In the genomic region with DNA sequence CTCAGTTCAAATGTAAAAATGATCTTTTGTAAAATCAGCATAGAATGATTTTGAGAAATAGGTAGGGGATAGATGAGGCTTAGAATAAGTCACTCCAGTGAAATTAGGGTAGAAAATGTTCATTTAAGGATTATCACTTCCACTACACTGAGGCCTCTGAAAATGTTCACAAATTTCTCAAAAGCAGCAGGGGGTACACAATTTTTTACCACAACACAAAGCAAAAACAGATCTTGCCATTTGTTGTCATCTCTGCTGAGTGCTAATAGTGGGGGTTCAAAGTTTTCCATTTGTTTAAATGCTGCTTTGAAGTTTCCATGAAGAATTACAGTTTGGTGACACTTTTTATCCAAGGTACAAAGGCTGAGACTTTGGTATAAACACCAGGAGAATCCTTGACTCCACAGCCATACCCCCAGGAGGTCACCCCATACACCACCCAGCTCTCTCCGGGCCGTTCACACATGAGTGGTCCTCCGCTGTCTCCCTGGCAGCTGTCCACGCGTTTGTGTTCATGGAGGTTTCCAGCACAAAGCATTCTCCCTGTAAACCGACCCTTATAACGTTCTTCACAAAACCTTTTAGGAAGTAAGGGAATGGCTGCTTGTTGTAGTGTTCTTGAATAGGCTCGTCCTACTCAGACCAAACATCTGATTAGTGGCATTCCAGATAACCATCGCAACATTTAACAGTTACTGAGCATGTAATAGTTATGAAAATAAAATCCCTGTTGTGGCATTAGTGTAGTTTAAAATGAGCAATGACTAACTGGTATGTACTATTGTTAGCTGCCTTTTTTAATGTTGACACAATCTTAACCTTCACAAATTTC, we compare ENCODE assay signal across 8 cellular contexts.
DNase-seq lines count a peak whose midpoint lies in the region; ATAC-seq and TF ChIP-seq lines count a peak whose summit lies in the region.

No MANE protein-coding gene starts in this region.

- 28% methylated on average over 9 of the region's 9 CpGs for WGBS in urinary bladder
- 27 to 39% methylated on average over 3 to 9 of the region's 9 CpGs for WGBS in gastroesophageal sphincter (ENCODE audit: low coverage in 1 of 2), 2 donors

- H3K4me1 ChIP-seq in left ventricle myocardium inferior (peaks cover 47% of the 10 kb centered on the region), Panc1 (ENCODE audit: control insufficient read depth, insufficient read depth, low read length) (peaks cover 16% of the 10 kb centered on the region), urinary bladder (ENCODE audit: insufficient read depth) (no peaks in the 10 kb centered on the region), gastroesophageal sphincter (peaks cover 0 to 32% (median 0%) of the 10 kb centered on the region in 3 donors)

- H3K36me3 ChIP-seq in left ventricle myocardium inferior (no peaks in the 10 kb centered on the region), Panc1 (ENCODE audit: control insufficient read depth, insufficient read depth, low read length) (peaks cover 14% of the 10 kb centered on the region), urinary bladder (ENCODE audit: insufficient read depth) (peaks cover 2% of the 10 kb centered on the region), gastroesophageal sphincter (peaks cover 0 to 8% of the 10 kb centered on the region in 2 donors)

- TF ChIP-seq EP300 in gastroesophageal sphincter (IDR thresholded peaks at IDR 0.05) = no peak

- CTCF ChIA-PET in Panc1 (lab: Charles Lee) = no interaction called here

- POLR2A ChIA-PET in Panc1 (lab: Charles Lee) = no interaction called here

- TF ChIP-seq CTCF in left ventricle myocardium inferior (IDR thresholded peaks at IDR 0.05; ENCODE audit: borderline replicate concordance) = no peak
- no peak for TF ChIP-seq CTCF in Panc1 (IDR thresholded peaks at IDR 0.05)
- TF ChIP-seq CTCF in fibroblast of mammary gland (conservative IDR thresholded peaks at IDR 0.05; ENCODE audit: control insufficient read depth, insufficient read depth, low read depth, low read length) = no peak
- TF ChIP-seq CTCF in gastroesophageal sphincter (IDR thresholded peaks at IDR 0.05) = no peak

- H3K27me3 ChIP-seq in left ventricle myocardium inferior (ENCODE audit: low read depth) (no peaks in the 10 kb centered on the region), Panc1 (ENCODE audit: control insufficient read depth, insufficient read depth, low read length) (no peaks in the 10 kb centered on the region), gastroesophageal sphincter (no peaks in the 10 kb centered on the region)

- TF ChIP-seq POLR2A in gastroesophageal sphincter (IDR thresholded peaks at IDR 0.05) = no peak

- in situ Hi-C loops in Panc1 (cut with HindIII; ENCODE audit: low pct_unique_long_range_greater_than_20kb, low sequenced_read_pairs) = no loop called here

- DNase-seq in left ventricle myocardium superior = peak; percentile 30
- DNase-seq in left ventricle myocardium inferior = no peak
- DNase-seq in Panc1 (ENCODE audit: low read depth, low spot score) = no peak
- DNase-seq in fibroblast of mammary gland (ENCODE audit: low read depth) = peak; percentile 63
- no peak for DNase-seq in mucosa of gallbladder (ENCODE audit: low spot score)

- H3K9me3 ChIP-seq in left ventricle myocardium inferior (replicated peaks) = no peaks in the 10 kb centered on the region
- no peaks in the 10 kb centered on the region for H3K9me3 ChIP-seq in Panc1 (ENCODE audit: control insufficient read depth, insufficient read depth, low read depth, low read length)
- no peaks in the 10 kb centered on the region for H3K9me3 ChIP-seq in gastroesophageal sphincter

- ATAC-seq in left ventricle myocardium superior (no peak), Panc1 (0 out of 2 replicates have a peak, but pooled peaks have one; percentile 9), GM19328 (IDR thresholded peaks at IDR 0.05; ENCODE audit: unreplicated experiment) (no peak), gastroesophageal sphincter (no peak)

- BruUV-seq in Panc1 (replicated peaks; lab: Mats Ljungman, UMichigan) = no TSS peak

- intact Hi-C loops in left ventricle myocardium superior (cut with micrococcal nuclease) = no loop called here
- intact Hi-C loops in left ventricle myocardium inferior (cut with micrococcal nuclease) = no loop called here
- intact Hi-C loops in Panc1 (cut with micrococcal nuclease; ENCODE audit: unreplicated experiment) = loop anchor here (2.0 kb wide), 1 partner anchor 71 kb away; the partner anchor contains the start of gene PRSS12

- H3K27ac ChIP-seq in left ventricle myocardium inferior (replicated peaks) (no peak overlapping the region), Panc1 (ENCODE audit: low read length) (no peak overlapping the region), urinary bladder (ENCODE audit: low read depth) (peak overlapping the region; percentile 5), gastroesophageal sphincter (no peak overlapping the region)

- H3K4me3 ChIP-seq in left ventricle myocardium inferior (no peak overlapping the region), Panc1 (ENCODE audit: low read depth in 2 of 2, low read length in 2 of 2) (no peak overlapping the region), fibroblast of mammary gland (ENCODE audit: control insufficient read depth, low read depth, low read length) (no peak overlapping the region), urinary bladder (ENCODE audit: low read depth, low read length) (no peak overlapping the region), gastroesophageal sphincter (no peak overlapping the region)

Comparison
In these comparisons a context has a peak if more than half of its experiments do, and no peak if none do; other contexts are left out.
1. DNase-seq: peak in left ventricle myocardium superior (single experiment) and fibroblast of mammary gland (single experiment); none in left ventricle myocardium inferior (single experiment), Panc1 (single experiment) and mucosa of gallbladder (single experiment).